Comparison of ENCODE assay signal across 18 cellular contexts in the genomic region with DNA sequence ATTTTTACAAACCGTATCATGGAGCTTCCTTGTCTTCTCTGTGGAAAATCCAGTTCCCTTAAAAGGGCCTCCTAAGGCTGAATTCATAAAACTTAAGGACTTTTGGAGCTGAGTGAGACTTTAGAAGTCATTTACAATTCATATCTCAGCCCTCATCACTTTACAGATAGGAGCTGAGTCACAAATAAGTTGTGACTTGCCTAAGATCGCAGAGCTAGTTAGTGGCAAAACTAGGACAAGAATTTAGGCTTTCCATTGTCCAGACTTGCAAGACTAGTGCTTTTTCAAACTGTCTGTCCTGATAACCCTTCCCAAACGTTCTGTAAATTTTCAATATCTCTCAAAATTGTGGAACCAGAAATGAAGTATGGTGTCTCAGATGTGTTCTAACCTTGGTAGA. TPM values are rescaled to one million over a fixed set of nuclear protein-coding genes. Genes with fewer than 3 reads are reported as not detected.
"Had no signal": no experiment of that assay in that cellular context is flagged by ENCODE, and none has a peak within 500 bp of the region (broad histone marks: within the 10 kb centered on the region; RNA-seq: fewer than 3 reads in every experiment).

No MANE protein-coding gene starts in this region.

- H3K27me3 ChIP-seq: ascending aorta, left lung, neural progenitor cell, right lobe of liver, tibial artery, uterus had no signal

- H3K36me3 ChIP-seq: ascending aorta, left lung, neural progenitor cell, right lobe of liver, tibial artery, uterus had no signal

- H3K27ac ChIP-seq: ascending aorta, left lung, neural progenitor cell, right lobe of liver, tibial artery, uterus had no signal

- H3K4me3 ChIP-seq: ascending aorta, left lung, mucosa of descending colon, neural progenitor cell, right lobe of liver, tibial artery, uterus had no signal

- H3K9me3 ChIP-seq: ascending aorta, left lung, mucosa of descending colon, right lobe of liver, tibial artery, uterus had no signal

- DNase-seq: activated CD4-positive, alpha-beta T cell treated with anti-CD3 and anti-CD28 coated beads, Interleukin-2, amount 10 ng/mL, durations not matched to agents 7 days and 5 days; activated CD8-positive, alpha-beta T cell treated with anti-CD3 and anti-CD28 coated beads, Interleukin-2, amount 10 ng/mL, durations not matched to agents 7 days and 5 days; activated effector memory CD4-positive, alpha-beta T cell treated with Interleukin-2 at 50 U/mL for 16 hours; activated naive CD4-positive, alpha-beta T cell treated with anti-CD3 and anti-CD28 coated beads, Interleukin-2, amount 50 U/mL, for 16 hours; activated T-cell treated with anti-CD3 and anti-CD28 coated beads, Interleukin-2, amount 50 U/mL, for 4 hours; cerebellar nuclear complex; cortex of kidney; foreskin melanocyte; left lung; mucosa of descending colon; naive thymus-derived CD4-positive, alpha-beta T cell; right lobe of liver; stimulated activated naive CD4-positive, alpha-beta T cell; T1000; tibial artery; uterus had no signal

- H3K4me1 ChIP-seq: right lobe of liver had no signal

- ATAC-seq: activated CD8-positive, alpha-beta T cell treated with anti-CD3 and anti-CD28 coated beads, Interleukin-2, amount 10 ng/mL, durations not matched to agents 7 days and 5 days; activated T-cell treated with anti-CD3 and anti-CD28 coated beads, Interleukin-2, amount 50 U/mL, for 4 hours; left lung; mucosa of descending colon; naive thymus-derived CD4-positive, alpha-beta T cell; right lobe of liver had no signal

RNA-seq across cellular contexts. Expression of a gene that starts 37.3 kb away (rescaled TPM):
- polyA plus RNA-seq: naive thymus-derived CD4-positive, alpha-beta T cell had no signal
